Comparison of ENCODE assay signal across 8 cellular contexts in the genomic region with DNA sequence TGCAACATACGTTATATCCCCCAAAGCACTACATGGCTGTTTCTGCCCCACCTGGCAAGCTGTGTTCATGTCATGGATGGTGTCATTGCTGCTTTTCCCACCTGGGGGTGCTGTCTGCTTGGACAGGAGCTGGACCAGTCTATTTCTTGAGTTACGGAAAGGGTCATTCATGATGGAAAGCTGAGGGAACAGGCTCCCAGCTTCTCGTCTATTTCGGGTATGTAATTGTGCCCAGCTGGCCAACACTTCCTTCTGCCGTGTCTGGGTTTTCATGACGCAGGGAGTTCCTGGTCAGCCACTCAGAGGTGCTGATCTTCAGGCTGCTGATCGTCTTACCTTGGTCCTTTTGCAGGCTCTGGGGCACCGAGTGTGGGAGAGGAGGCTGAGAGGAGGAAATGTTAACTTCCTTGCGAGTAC. TPM values are rescaled to one million over a fixed set of nuclear protein-coding genes. Genes with fewer than 3 reads are reported as not detected.
DNase-seq lines count a peak whose midpoint lies in the region; ATAC-seq and TF ChIP-seq lines count a peak whose summit lies in the region.

No MANE protein-coding gene starts in this region.

- TF ChIP-seq CTCF in AG10803 (conservative IDR thresholded peaks at IDR 0.05; ENCODE audit: low read length) (peak; percentile 72), RWPE2 (IDR thresholded peaks at IDR 0.05; ENCODE audit: poor library complexity, severe bottlenecking) (peak; percentile 61), fibroblast of the aortic adventitia (IDR thresholded peaks at IDR 0.05; ENCODE audit: insufficient read depth, low read length) (peak; percentile 69), parathyroid adenoma (IDR thresholded peaks at IDR 0.05) (peak; percentile 22)

- H3K4me2 ChIP-seq in parathyroid adenoma (ENCODE audit: low read length) = peak overlapping the region; percentile 18

- H3K36me3 ChIP-seq in RWPE2 (ENCODE audit: low read depth) (no peaks in the 10 kb centered on the region), parathyroid adenoma (ENCODE audit: control insufficient read depth, insufficient read depth, low read length) (no peaks in the 10 kb centered on the region)

- peak; percentile 48 for DNase-seq in AG10803 (ENCODE audit: low read depth)
- peak; percentile 57 for DNase-seq in H4 (ENCODE audit: low spot score)
- peak; percentile 28 for DNase-seq in RWPE2 (ENCODE audit: low spot score)
- DNase-seq in fibroblast of the aortic adventitia (ENCODE audit: low read depth) = peak; percentile 51

- no peak overlapping the region for H3K4me3 ChIP-seq in AG10803 (ENCODE audit: low read length)
- H3K4me3 ChIP-seq in RWPE2 (ENCODE audit: severe bottlenecking) = no peak overlapping the region
- no peak overlapping the region for H3K4me3 ChIP-seq in fibroblast of the aortic adventitia (ENCODE audit: low read depth, low read length)
- H3K4me3 ChIP-seq in parathyroid adenoma (ENCODE audit: low read depth, low read length) = no peak overlapping the region

- H3K4me1 ChIP-seq in RWPE2 (ENCODE audit: insufficient read depth, poor library complexity, severe bottlenecking) (peaks cover 3% of the 10 kb centered on the region), parathyroid adenoma (no peaks in the 10 kb centered on the region)

- H3K9ac ChIP-seq in parathyroid adenoma = no peak overlapping the region

- no peaks in the 10 kb centered on the region for H3K27me3 ChIP-seq in RWPE2 (ENCODE audit: insufficient read depth, poor library complexity, severe bottlenecking)
- H3K27me3 ChIP-seq in parathyroid adenoma (ENCODE audit: control insufficient read depth, insufficient read depth, low read length) = no peaks in the 10 kb centered on the region

- no peaks in the 10 kb centered on the region for H3K9me3 ChIP-seq in RWPE2 (ENCODE audit: severe bottlenecking)
- no peaks in the 10 kb centered on the region for H3K9me3 ChIP-seq in parathyroid adenoma (ENCODE audit: control insufficient read depth, low read length)

- peak; percentile 26; the same call in 1 of the 3 replicates for ATAC-seq in RWPE2 (ENCODE audit: low read depth)
- ATAC-seq in HG03039 (IDR thresholded peaks at IDR 0.05; ENCODE audit: unreplicated experiment) = no peak
- no peak for ATAC-seq in HG03354 (IDR thresholded peaks at IDR 0.05; ENCODE audit: poor library complexity, severe bottlenecking, unreplicated experiment)
- ATAC-seq in GM18909 (IDR thresholded peaks at IDR 0.05; ENCODE audit: poor library complexity, unreplicated experiment) = no peak

- H3K27ac ChIP-seq in RWPE2 (ENCODE audit: poor library complexity, severe bottlenecking) (no peak overlapping the region), parathyroid adenoma (no peak overlapping the region)

- H3K79me2 ChIP-seq in parathyroid adenoma = no peaks in the 10 kb centered on the region

- no peak overlapping the region for H2AFZ ChIP-seq in parathyroid adenoma

RNA-seq across cellular contexts. Expression of a gene that starts 8.6 kb away (rescaled TPM):
- not detected in 2 replicates for total RNA-seq in H4 (2014; rRNA removed; shearing (Covaris generic))
- total RNA-seq in fibroblast of the aortic adventitia (ENCODE audit: low replicate concordance) = 0.09 TPM in 1 of 2 replicates, not detected in the other

Comparison
In these comparisons a context has a peak if more than half of its experiments do, and no peak if none do; other contexts are left out.
1. CTCF ChIP-seq: peak in every context shown above with its lines; median percentile 72 in AG10803; 69 in fibroblast of the aortic adventitia; 61 in RWPE2; 22 in parathyroid adenoma.